In the genomic region with DNA sequence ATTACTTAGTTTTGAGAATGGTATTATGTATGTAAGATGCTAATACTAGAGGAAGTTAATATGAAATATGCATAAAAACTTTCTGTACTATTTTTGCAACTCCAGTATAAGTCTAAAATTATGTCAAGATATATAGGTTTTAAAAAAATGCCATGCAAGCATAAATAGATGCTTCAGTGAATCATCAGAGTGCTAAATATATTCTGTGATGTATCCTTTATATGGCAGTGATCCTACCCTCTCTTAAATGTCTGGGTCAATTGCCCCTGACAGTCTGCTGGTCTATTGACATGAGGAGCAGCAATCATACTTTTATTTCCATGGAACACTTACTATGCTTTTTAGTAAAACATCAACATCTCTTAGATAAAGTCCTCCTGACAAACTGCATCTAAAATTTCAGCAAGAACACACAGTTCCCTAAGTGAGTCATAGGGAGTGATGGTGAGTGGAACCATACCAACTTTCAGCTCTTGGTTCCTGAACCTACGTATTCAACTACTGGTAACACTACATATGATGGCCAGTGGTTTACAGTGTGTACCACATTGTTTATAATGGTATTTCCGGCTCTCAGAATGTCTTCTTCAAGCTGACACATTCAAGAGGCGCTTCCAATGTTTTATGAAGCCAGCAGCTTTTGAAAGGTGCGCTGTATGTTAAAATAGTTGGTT, we compare ENCODE assay signal across 22 cellular contexts.
DNase-seq lines count a peak whose midpoint lies in the region; ATAC-seq, FAIRE-seq and TF ChIP-seq lines count a peak whose summit lies in the region.
"Had no signal": no experiment of that assay in that cellular context is flagged by ENCODE, and none has a peak within 500 bp of the region (broad histone marks: within the 10 kb centered on the region; RNA-seq: fewer than 3 reads in every experiment).

No MANE protein-coding gene starts in this region.

- peak; percentile 38 for DNase-seq in AG08396 (ENCODE audit: low spot score)
- DNase-seq in K562 (ENCODE audit: extremely low read depth in 1 of 4, low spot score in 3 of 4): no peak
- peak; percentile 94 for DNase-seq in mesenchymal stem cell
- no peak for DNase-seq in stimulated activated naive CD8-positive, alpha-beta T cell treated with anti-CD3 and anti-CD28 coated beads, Interleukin-15, Interleukin-2, amounts not matched to agents 100 U/mL and 50 U/mL, for 24 hours
- no peak for DNase-seq in NCI-H2107 treated with DMSO at 0.1 percent for 48 hours (lab: John Stamatoyannopoulos, UW; ENCODE audit: unreplicated experiment)
- no peak for DNase-seq in lower lobe of right lung
- no peak for DNase-seq in chondrocyte (ENCODE audit: low spot score)
- DNase-seq: activated CD8-positive, alpha-beta T cell treated with anti-CD3 and anti-CD28 coated beads, Interleukin-2, amount 10 ng/mL, durations not matched to agents 7 days and 5 days; AML-193; amniotic stem cell; Calu3; colonic mucosa; left colon; ovary; small intestine; upper lobe of right lung had no signal

- H2AFZ ChIP-seq in K562 (ENCODE audit: low read depth, low read length): no peak overlapping the region
- no peak overlapping the region for H2AFZ ChIP-seq in mesenchymal stem cell (ENCODE audit: low read depth, low read length)

- no peak overlapping the region for H3K14ac ChIP-seq in mesenchymal stem cell (ENCODE audit: low read length in 2 of 2)

- TF ChIP-seq CTCF in K562 (IDR thresholded peaks at IDR 0.05 in 2 of 3, conservative IDR thresholded peaks at IDR 0.05 in 1 of 3; ENCODE audit: insufficient read depth in 2 of 3, low read depth in 1 of 3, low read length in 3 of 3) (no peak), lower lobe of right lung (IDR thresholded peaks at IDR 0.05) (no peak), chondrocyte (IDR thresholded peaks at IDR 0.05) (no peak)

- no peak overlapping the region for H3K18ac ChIP-seq in mesenchymal stem cell (ENCODE audit: low read depth in 1 of 2, low read length in 2 of 2)

- no peaks in the 10 kb centered on the region for H3K27me3 Mint-ChIP-seq in chondrocyte (ENCODE audit: low read depth)
- H3K27me3 Mint-ChIP-seq: stimulated activated memory B cell treated with anti-CD40 and anti-IgM and Interleukin-4, amounts not matched to agents 10 μg/mL and 1 μg/mL and 100 μg/mL, for 72 hours had no signal

- no peak overlapping the region for H2BK120ac ChIP-seq in mesenchymal stem cell (ENCODE audit: low read depth, low read length)

- no peak overlapping the region for H3K4ac ChIP-seq in mesenchymal stem cell (ENCODE audit: low read depth in 1 of 2, low read length in 2 of 2)

- no peaks in the 10 kb centered on the region for H3K9me1 ChIP-seq in K562 (ENCODE audit: control insufficient read depth, insufficient read depth, low read length)

- peak; percentile 44 for ATAC-seq in HG02798 (IDR thresholded peaks at IDR 0.05; ENCODE audit: poor library complexity, unreplicated experiment)
- no peak for ATAC-seq in K562
- no peak for ATAC-seq in stimulated activated naive CD8-positive, alpha-beta T cell treated with anti-CD3 and anti-CD28 coated beads, Interleukin-15, Interleukin-2, amounts not matched to agents 100 U/mL and 50 U/mL, for 24 hours
- ATAC-seq in lower lobe of right lung: no peak
- ATAC-seq: activated CD8-positive, alpha-beta T cell treated with anti-CD3 and anti-CD28 coated beads, Interleukin-2, amount 10 ng/mL, durations not matched to agents 7 days and 5 days; left colon; stimulated activated memory B cell treated with anti-CD40 and anti-IgM and Interleukin-4, amounts not matched to agents 10 μg/mL and 1 μg/mL and 100 μg/mL, for 72 hours; upper lobe of right lung; WTC11 had no signal

- BruUV-seq in K562 (replicated peaks; lab: Mats Ljungman, UMichigan): no TSS peak

- no peak overlapping the region for H2BK15ac ChIP-seq in mesenchymal stem cell (ENCODE audit: low read depth, poor library complexity, severe bottlenecking)

- no peak for TF ChIP-seq POLR2A in K562 (conservative IDR thresholded peaks at IDR 0.05)

- no peak overlapping the region for H4K8ac ChIP-seq in mesenchymal stem cell (ENCODE audit: low read length)

- H3K36me3 ChIP-seq in K562 (ENCODE audit: control insufficient read depth, insufficient read depth, low read length): no peaks in the 10 kb centered on the region
- no peaks in the 10 kb centered on the region for H3K36me3 ChIP-seq in mesenchymal stem cell (ENCODE audit: control insufficient read depth in 1 of 2, insufficient read depth in 2 of 2, low read depth in 1 of 2, low read length in 2 of 2)
- H3K36me3 ChIP-seq in lower lobe of right lung: no peaks in the 10 kb centered on the region
- H3K36me3 ChIP-seq: colonic mucosa, ovary, upper lobe of right lung had no signal

- H2BK5ac ChIP-seq in mesenchymal stem cell (ENCODE audit: low read depth, low read length, poor library complexity, severe bottlenecking): no peak overlapping the region

- no peak for TF ChIP-seq RAD21 in K562 (CRISPR knock-in tag; conservative IDR thresholded peaks at IDR 0.05 in 1 of 2, IDR thresholded peaks at IDR 0.05 in 1 of 2)

- H4K20me1 ChIP-seq in K562 (replicated peaks; ENCODE audit: control insufficient read depth, insufficient read depth, low read length): no peaks in the 10 kb centered on the region

- no peak overlapping the region for H3K4me3 Mint-ChIP-seq in chondrocyte (ENCODE audit: unreplicated experiment)
- H3K4me3 Mint-ChIP-seq: activated CD8-positive, alpha-beta T cell treated with anti-CD3 and anti-CD28 coated beads, Interleukin-2, amount 10 ng/mL, durations not matched to agents 7 days and 5 days; activated T-helper 1 cell treated with anti-CD3 and anti-CD28 coated beads, Interleukin-12 subunit alpha, Interleukin-12 subunit beta, Interleukin-2, Interleukin-4 antibody, amounts not matched to agents 30 ng/mL and 10 ng/mL and 1 ng/mL, durations not matched to agents 14 hours and 24 hours and 36 hours; stimulated activated memory B cell treated with anti-CD40 and anti-IgM and Interleukin-4, amounts not matched to agents 10 μg/mL and 1 μg/mL and 100 μg/mL, for 72 hours; WTC11 had no signal

- no peaks in the 10 kb centered on the region for H3K27me3 ChIP-seq in K562 (ENCODE audit: control insufficient read depth in 2 of 2, insufficient read depth in 2 of 2, low read length in 2 of 2)
- no peaks in the 10 kb centered on the region for H3K27me3 ChIP-seq in mesenchymal stem cell (ENCODE audit: control insufficient read depth in 1 of 2, insufficient read depth in 1 of 2, low read length in 2 of 2)
- H3K27me3 ChIP-seq in lower lobe of right lung (ENCODE audit: low read depth): no peaks in the 10 kb centered on the region
- H3K27me3 ChIP-seq: colonic mucosa, ovary, upper lobe of right lung had no signal

- H3K4me2 ChIP-seq in K562 (ENCODE audit: insufficient read depth, low read length) (no peak overlapping the region), mesenchymal stem cell (ENCODE audit: low read length, poor library complexity, severe bottlenecking) (no peak overlapping the region)

- 1% methylated on average over 4 of the region's 4 CpGs for WGBS in K562 (ENCODE audit: insufficient coverage, low coverage, missing lambda C conversion rate)
- 54% methylated on average over 2 of the region's 4 CpGs for WGBS in mesenchymal stem cell

- no peaks in the 10 kb centered on the region for H3K36me3 Mint-ChIP-seq in chondrocyte (ENCODE audit: low read depth)
- H3K36me3 Mint-ChIP-seq: stimulated activated memory B cell treated with anti-CD40 and anti-IgM and Interleukin-4, amounts not matched to agents 10 μg/mL and 1 μg/mL and 100 μg/mL, for 72 hours had no signal

- peaks cover 8% of the 10 kb centered on the region for H3K9me3 Mint-ChIP-seq in chondrocyte (ENCODE audit: low read depth)
- H3K9me3 Mint-ChIP-seq: activated T-helper 1 cell treated with anti-CD3 and anti-CD28 coated beads, Interleukin-12 subunit alpha, Interleukin-12 subunit beta, Interleukin-2, Interleukin-4 antibody, amounts not matched to agents 30 ng/mL and 10 ng/mL and 1 ng/mL, durations not matched to agents 14 hours and 24 hours and 36 hours; stimulated activated memory B cell treated with anti-CD40 and anti-IgM and Interleukin-4, amounts not matched to agents 10 μg/mL and 1 μg/mL and 100 μg/mL, for 72 hours had no signal

- CTCF ChIA-PET in K562 (lab: Yijun Ruan, JAX; ENCODE audit: low intra/inter-chr PET ratio): no interaction called here

- no peaks in the 10 kb centered on the region for H3K79me2 ChIP-seq in K562 (ENCODE audit: control insufficient read depth, insufficient read depth, low read length)

- POLR2A ChIA-PET in K562 (lab: Yijun Ruan, JAX): interaction anchor here (0.8 kb wide), 1 partner anchor 10 kb away, joined by 3 read pairs; no protein-coding TSS in a partner anchor

- FAIRE-seq in K562 (lab: Jason Lieb, UNC): no peak
- FAIRE-seq: RCC 7860, small intestine had no signal

- peaks cover 2% of the 10 kb centered on the region; the same call in 1 of the 2 replicates for H3K9me3 ChIP-seq in K562 (replicated peaks; ENCODE audit: control insufficient read depth, insufficient read depth, low read depth, low read length)
- no peaks in the 10 kb centered on the region for H3K9me3 ChIP-seq in mesenchymal stem cell (ENCODE audit: control insufficient read depth, low read length)
- no peaks in the 10 kb centered on the region for H3K9me3 ChIP-seq in lower lobe of right lung
- H3K9me3 ChIP-seq: colonic mucosa, ovary, upper lobe of right lung had no signal

- H3K23ac ChIP-seq in mesenchymal stem cell (ENCODE audit: low read length in 2 of 2): no peak overlapping the region

- H3K4me1 Mint-ChIP-seq in chondrocyte (ENCODE audit: low read depth): peaks cover 25% of the 10 kb centered on the region
- H3K4me1 Mint-ChIP-seq: stimulated activated memory B cell treated with anti-CD40 and anti-IgM and Interleukin-4, amounts not matched to agents 10 μg/mL and 1 μg/mL and 100 μg/mL, for 72 hours had no signal

- intact Hi-C loops in K562 (cut with micrococcal nuclease) (no loop called here), lower lobe of right lung (cut with DNase I) (no loop called here)

- H3K27ac ChIP-seq in K562 (ENCODE audit: extremely low read depth, low read depth, low read length): no peak overlapping the region
- H3K27ac ChIP-seq in mesenchymal stem cell (ENCODE audit: low read length, poor library complexity, severe bottlenecking): no peak overlapping the region
- no peak overlapping the region for H3K27ac ChIP-seq in lower lobe of right lung
- H3K27ac ChIP-seq: colonic mucosa, epithelial cell of prostate, ovary, upper lobe of right lung had no signal

- no peaks in the 10 kb centered on the region for H3K4me1 ChIP-seq in K562 (replicated peaks in 1 of 2; ENCODE audit: control insufficient read depth in 2 of 2, insufficient read depth in 2 of 2, low read length in 2 of 2)
- no peaks in the 10 kb centered on the region for H3K4me1 ChIP-seq in mesenchymal stem cell (ENCODE audit: control insufficient read depth, insufficient read depth, low read depth, low read length)
- H3K4me1 ChIP-seq in lower lobe of right lung: no peaks in the 10 kb centered on the region
- H3K4me1 ChIP-seq: colonic mucosa, upper lobe of right lung had no signal

- no peak overlapping the region for H4K91ac ChIP-seq in mesenchymal stem cell (ENCODE audit: low read length)

- H2AK5ac ChIP-seq in mesenchymal stem cell (ENCODE audit: low read length, severe bottlenecking): no peak overlapping the region

- H3K4me3 ChIP-seq in K562 (no peak overlapping the region), mesenchymal stem cell (ENCODE audit: insufficient read depth in 1 of 2, low read depth in 1 of 2, low read length in 2 of 2) (no peak overlapping the region), lower lobe of right lung (no peak overlapping the region)
- H3K4me3 ChIP-seq: colonic mucosa, ovary, upper lobe of right lung had no signal

- in situ Hi-C loops in K562 (cut with MboI): no loop called here

- no peak for TF ChIP-seq EP300 in K562 (IDR thresholded peaks at IDR 0.05; ENCODE audit: low read length)

- no peaks in the 10 kb centered on the region for H3K79me1 ChIP-seq in mesenchymal stem cell (replicated peaks; ENCODE audit: low read length, poor library complexity, severe bottlenecking)

- H3K9ac ChIP-seq in K562 (ENCODE audit: insufficient read depth in 1 of 2, low read depth in 2 of 2, low read length in 2 of 2): no peak overlapping the region
- H3K9ac ChIP-seq in mesenchymal stem cell (ENCODE audit: low read length): no peak overlapping the region

- H3K27ac Mint-ChIP-seq in chondrocyte (ENCODE audit: unreplicated experiment): no peak overlapping the region
- H3K27ac Mint-ChIP-seq: activated CD8-positive, alpha-beta T cell treated with anti-CD3 and anti-CD28 coated beads, Interleukin-2, amount 10 ng/mL, durations not matched to agents 7 days and 5 days; activated T-helper 1 cell treated with anti-CD3 and anti-CD28 coated beads, Interleukin-12 subunit alpha, Interleukin-12 subunit beta, Interleukin-2, Interleukin-4 antibody, amounts not matched to agents 30 ng/mL and 10 ng/mL and 1 ng/mL, durations not matched to agents 14 hours and 24 hours and 36 hours; stimulated activated memory B cell treated with anti-CD40 and anti-IgM and Interleukin-4, amounts not matched to agents 10 μg/mL and 1 μg/mL and 100 μg/mL, for 72 hours; WTC11 had no signal

- no peak overlapping the region for H2BK12ac ChIP-seq in mesenchymal stem cell (ENCODE audit: low read length in 2 of 2)

Comparison
In these comparisons a context has a peak if more than half of its experiments do, and no peak if none do; other contexts are left out.
1. DNase-seq: peak in AG08396 (single experiment) and mesenchymal stem cell (single experiment); none in K562 (0 of 4), stimulated activated naive CD8-positive, alpha-beta T cell treated with anti-CD3 and anti-CD28 coated beads, Interleukin-15, Interleukin-2, amounts not matched to agents 100 U/mL and 50 U/mL, for 24 hours (single experiment), NCI-H2107 treated with DMSO at 0.1 percent for 48 hours (single experiment), lower lobe of right lung (single experiment) and chondrocyte (single experiment).